In genomic region chr10:104328916-104329710, GRCh38 we compare ENCODE assay signal across 8 cellular contexts. TPM values are rescaled to one million over a fixed set of nuclear protein-coding genes. Genes with fewer than 3 reads are reported as not detected.
DNase-seq lines count a peak whose midpoint lies in the region.

No MANE protein-coding gene starts in this region.

- DNase-seq in CD1c-positive myeloid dendritic cell (ENCODE audit: extremely low spot score) (peak; percentile 94), GOT3 (lab: John Stamatoyannopoulos, UW) (peak; percentile 74), NAMALWA (ENCODE audit: low spot score) (peak; percentile 23), dermis blood vessel endothelial cell (peak; percentile 89), midbrain (lab: John Stamatoyannopoulos, UW) (peak; percentile 60), GM19240 (ENCODE audit: insufficient read length, low spot score) (no peak)
- peak; percentile 72 to 79 for DNase-seq in activated CD4-positive, alpha-beta T cell treated with anti-CD3 and anti-CD28 coated beads, Interleukin-2, amount 50 U/mL, for 4 hours
- peak; percentile 57 to 70 for DNase-seq in stimulated activated CD8-positive, alpha-beta memory T cell treated with anti-CD3 and anti-CD28 coated beads, Interleukin-2, amount 100 ng/mL, for 48 hours (ENCODE audit: low read depth in 2 of 2)

RNA-seq across cellular contexts. Expression of gene ITPRIP, which starts 9.2 kb away (rescaled TPM):
- 29.3 and 39.9 TPM in 2 replicates for total RNA-seq in dermis blood vessel endothelial cell

RNA-seq across cellular contexts. Expression of gene CFAP58, which starts 24.5 kb away (rescaled TPM):
- total RNA-seq in dermis blood vessel endothelial cell, result 0.85 and 1.2 TPM in 2 replicates
